In the genomic region with DNA sequence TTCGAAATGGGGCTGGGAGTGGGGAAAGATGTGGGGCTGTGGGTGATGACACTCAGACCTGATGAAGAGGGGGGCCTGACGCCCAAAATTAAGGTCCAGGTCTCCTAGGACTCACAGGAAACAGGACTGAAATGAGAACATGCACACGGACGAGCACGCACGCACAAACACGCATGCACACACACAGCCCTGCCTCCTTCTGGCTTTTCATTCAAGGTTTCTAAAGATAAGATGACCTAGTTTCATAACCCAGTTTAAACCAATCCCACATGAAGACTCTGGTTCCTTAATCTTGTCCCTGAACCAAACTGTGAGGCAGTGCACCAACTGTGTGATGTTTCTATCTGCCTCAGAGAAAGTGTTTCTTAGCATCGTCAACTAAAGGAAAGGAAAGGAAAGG, we compare ENCODE assay signal across 20 cellular contexts.
"Had no signal": no experiment of that assay in that cellular context is flagged by ENCODE, and none has a peak within 500 bp of the region (broad histone marks: within the 10 kb centered on the region; RNA-seq: fewer than 3 reads in every experiment).

No MANE protein-coding gene starts in this region.

- H3K4me3 Mint-ChIP-seq: activated naive CD8-positive, alpha-beta T cell; activated T-cell treated with anti-CD3 and anti-CD28 coated beads, Interleukin-2, amount 50 U/mL, for 24 hours; activated T-helper 17 cell treated with anti-CD3 and anti-CD28 coated beads, Interleukin-2, amount 50 U/mL, for 72 hours; endodermal cell; mesothelial cell of epicardium; natural killer cell had no signal

- H3K36me3 Mint-ChIP-seq: activated naive CD8-positive, alpha-beta T cell; mesothelial cell of epicardium; natural killer cell had no signal

- ATAC-seq: activated T-helper 17 cell treated with anti-CD3 and anti-CD28 coated beads, Interleukin-2, amount 50 U/mL, for 72 hours; gastroesophageal sphincter; natural killer cell had no signal

- H3K9me3 Mint-ChIP-seq: activated T-cell treated with anti-CD3 and anti-CD28 coated beads, Interleukin-2, amount 50 U/mL, for 24 hours; activated T-helper 17 cell treated with anti-CD3 and anti-CD28 coated beads, Interleukin-2, amount 50 U/mL, for 72 hours; mesothelial cell of epicardium; natural killer cell had no signal

- H3K27me3 ChIP-seq: adrenal gland, gastroesophageal sphincter, sigmoid colon, spleen, testis had no signal

- H3K27ac Mint-ChIP-seq: activated naive CD8-positive, alpha-beta T cell; activated T-cell treated with anti-CD3 and anti-CD28 coated beads, Interleukin-2, amount 50 U/mL, for 24 hours; activated T-helper 17 cell treated with anti-CD3 and anti-CD28 coated beads, Interleukin-2, amount 50 U/mL, for 72 hours; endodermal cell; mesothelial cell of epicardium; natural killer cell had no signal

- H3K4me1 Mint-ChIP-seq: activated T-helper 17 cell treated with anti-CD3 and anti-CD28 coated beads, Interleukin-2, amount 50 U/mL, for 72 hours; natural killer cell had no signal

- H3K4me1 ChIP-seq: adrenal gland, gastroesophageal sphincter, sigmoid colon, spleen, testis had no signal

- H3K4me3 ChIP-seq: adrenal gland, gastroesophageal sphincter, lung, sigmoid colon, spleen, testis had no signal

- DNase-seq: activated CD4-positive, alpha-beta T cell treated with anti-CD3 and anti-CD28 coated beads, Interleukin-2, amount 50 U/mL, for 4 hours; activated CD8-positive, alpha-beta memory T cell treated with anti-CD3 and anti-CD28 coated beads for 24 hours; activated CD8-positive, alpha-beta memory T cell treated with anti-CD3 and anti-CD28 coated beads, Interleukin-2, amount 50 U/mL, for 4 hours; activated T-cell treated with anti-CD3 and anti-CD28 coated beads, Interleukin-2, amount 50 U/mL, for 24 hours; cortex of kidney; endodermal cell; natural killer cell; sigmoid colon; spleen; stimulated activated CD4-positive, alpha-beta T cell treated with anti-CD3 and anti-CD28 coated beads, Interleukin-4, amount 100 ng/mL, for 1 hour; stimulated activated naive CD4-positive, alpha-beta T cell; T-helper 9 cell; testis had no signal

- H3K9me3 ChIP-seq: adrenal gland, gastroesophageal sphincter, sigmoid colon, spleen, testis had no signal

- H3K27me3 Mint-ChIP-seq: activated T-helper 17 cell treated with anti-CD3 and anti-CD28 coated beads, Interleukin-2, amount 50 U/mL, for 72 hours had no signal

- H3K27ac ChIP-seq: adrenal gland, epithelial cell of prostate, gastroesophageal sphincter, sigmoid colon, spleen, testis had no signal

- H3K36me3 ChIP-seq: adrenal gland, gastroesophageal sphincter, sigmoid colon, spleen had no signal
